ENCODE assay signal across 7 cellular contexts in genomic region chr1:194584052-194584451, GRCh38.
"Had no signal": no experiment of that assay in that cellular context is flagged by ENCODE, and none has a peak within 500 bp of the region (broad histone marks: within the 10 kb centered on the region; RNA-seq: fewer than 3 reads in every experiment).

No MANE protein-coding gene starts in this region.

- H3K4me3 ChIP-seq: GM12878 had no signal

- FAIRE-seq: GM12878, GM12891, GM12892, GM18507, GM19239 had no signal

- ATAC-seq: GM12878 had no signal

- DNase-seq: GDM1, GF-D8 had no signal
